Comparison of ENCODE assay signal across 20 cellular contexts in the genomic region with DNA sequence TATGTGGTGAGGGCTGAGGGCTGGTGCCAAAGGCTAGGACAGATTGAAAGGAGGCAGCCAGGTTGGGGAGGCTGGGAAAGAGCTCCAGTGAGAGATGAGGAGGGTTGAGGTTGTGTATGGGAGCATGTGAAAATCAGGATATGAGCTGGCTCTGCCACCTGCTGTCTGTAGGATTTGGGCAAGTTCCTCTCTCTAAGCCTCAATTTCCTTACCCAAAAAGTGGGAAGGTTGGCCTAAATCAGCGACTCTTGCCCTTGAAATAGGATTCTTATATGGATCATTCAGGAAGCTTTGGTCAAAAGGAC.
"Had no signal": no experiment of that assay in that cellular context is flagged by ENCODE, and none has a peak within 500 bp of the region (broad histone marks: within the 10 kb centered on the region; RNA-seq: fewer than 3 reads in every experiment).

No MANE protein-coding gene starts in this region.

- H3K4me2 ChIP-seq: neural progenitor cell had no signal

- H3K27ac ChIP-seq: epithelial cell of prostate, esophagus squamous epithelium, gastroesophageal sphincter, left lung, neural progenitor cell, psoas muscle, right lobe of liver, thoracic aorta, transverse colon had no signal

- H3K4me1 ChIP-seq: esophagus squamous epithelium, gastroesophageal sphincter, neural progenitor cell, psoas muscle had no signal

- H2AFZ ChIP-seq: neural progenitor cell had no signal

- DNase-seq: effector memory CD8-positive, alpha-beta T cell; esophagus squamous epithelium; foreskin fibroblast; glutamatergic neuron; islet precursor cell; left lung; mesenchymal stem cell; midbrain; psoas muscle; retina; stimulated activated CD4-positive, alpha-beta T cell treated with anti-CD3 and anti-CD28 coated beads, Interleukin-4, amount 100 ng/mL, for 1 hour; transverse colon had no signal

- ATAC-seq: effector memory CD8-positive, alpha-beta T cell; gastroesophageal sphincter; natural killer cell treated with Interleukin-12 subunit alpha and Interleukin-12 subunit beta and Interleukin-15 and Interleukin-18, amount 100 ng/mL, for 72 hours; psoas muscle; stimulated activated memory B cell treated with anti-CD40 and anti-IgM and Interleukin-4, amounts not matched to agents 10 μg/mL and 1 μg/mL and 100 μg/mL, for 72 hours had no signal

- H3K9me3 ChIP-seq: esophagus squamous epithelium, gastroesophageal sphincter, left lung, psoas muscle, right lobe of liver, thoracic aorta, transverse colon had no signal

- H3K36me3 ChIP-seq: esophagus squamous epithelium, gastroesophageal sphincter, left lung, neural progenitor cell, right lobe of liver, thoracic aorta, transverse colon had no signal

- H3K9ac ChIP-seq: neural progenitor cell had no signal

- H3K4me3 ChIP-seq: esophagus squamous epithelium, gastroesophageal sphincter, left lung, lung, neural progenitor cell, psoas muscle, right lobe of liver, thoracic aorta, transverse colon had no signal

- H3K27me3 ChIP-seq: left lung, neural progenitor cell, right lobe of liver, transverse colon had no signal
